Comparison of ENCODE assay signal across 8 cellular contexts in genomic region chrX:78139160-78140123, GRCh38. TPM values are rescaled to one million over a fixed set of nuclear protein-coding genes. Genes with fewer than 3 reads are reported as not detected.
DNase-seq lines count a peak whose midpoint lies in the region; ATAC-seq and TF ChIP-seq lines count a peak whose summit lies in the region.

Gene TAF9B, minus strand, starts transcription at chrX:78139650. Its CDS starts 39 bp downstream, at chrX:78139611.

- peak; percentile 98 for ATAC-seq in HG02642 (IDR thresholded peaks at IDR 0.05; ENCODE audit: poor library complexity, unreplicated experiment)
- peak; percentile 94 to 99 for ATAC-seq in upper lobe of left lung (ENCODE audit: low FRiP score in 2 of 2)

- H3K4me1 ChIP-seq in adipocyte (ENCODE audit: control insufficient read depth, insufficient read depth, low read length) (no peaks in the 10 kb centered on the region), upper lobe of left lung (no peaks in the 10 kb centered on the region)

- no peaks in the 10 kb centered on the region for H3K27me3 ChIP-seq in adipocyte (replicated peaks; ENCODE audit: control insufficient read depth, insufficient read depth, low read length)
- no peaks in the 10 kb centered on the region for H3K27me3 ChIP-seq in upper lobe of left lung

- peak within 1 kb of the TSS; percentile 77 to 90 (median 82) for H3K27ac ChIP-seq in upper lobe of left lung

- DNase-seq in NCI-H1105 treated with DMSO at 0.1 percent for 48 hours (lab: John Stamatoyannopoulos, UW) (peak; percentile 70), SW480 (ENCODE audit: low spot score) (peak; percentile 82), adipocyte (ENCODE audit: low read depth) (peak; percentile 87), cardiac septum (ENCODE audit: low spot score) (peak; percentile 92), posterior cingulate gyrus (peak; percentile 67 to 98 (median 82)), upper lobe of left lung (peak; percentile 83 to 94)

- H3K4me3 ChIP-seq in adipocyte (ENCODE audit: low read length), result peak within 1 kb of the TSS; percentile 88
- peak within 1 kb of the TSS; percentile 53 to 83 (median 67) for H3K4me3 ChIP-seq in upper lobe of left lung

- intact Hi-C loops in cardiac septum (cut with DNase I) (no loop called here), posterior cingulate gyrus (cut with DNase I) (no loop called here)

- peak; percentile 39 for TF ChIP-seq POLR2A in GM10847 (IDR thresholded peaks at IDR 0.05; ENCODE audit: extremely low read depth, insufficient read length)
- TF ChIP-seq POLR2A in upper lobe of left lung (IDR thresholded peaks at IDR 0.05), result peak in 3 of 4 donors; percentile 22 to 61 (median 30)

- H3K9ac ChIP-seq in adipocyte (ENCODE audit: low read length), result peak within 1 kb of the TSS; percentile 86

- H3K36me3 ChIP-seq in adipocyte (ENCODE audit: control insufficient read depth, insufficient read depth, low read length, severe bottlenecking) (no peaks in the 10 kb centered on the region), upper lobe of left lung (no peaks in the 10 kb centered on the region)

- H3K9me3 ChIP-seq in adipocyte (ENCODE audit: control insufficient read depth, low read length), result peaks cover 2% of the 10 kb centered on the region
- no peaks in the 10 kb centered on the region for H3K9me3 ChIP-seq in upper lobe of left lung

- no peak for TF ChIP-seq EP300 in upper lobe of left lung (IDR thresholded peaks at IDR 0.05)

- TF ChIP-seq CTCF in upper lobe of left lung (IDR thresholded peaks at IDR 0.05), result no peak

- 20 to 35% methylated on average over 2 to 59 of the region's 59 CpGs for WGBS in upper lobe of left lung, 2 donors

RNA-seq across cellular contexts. Expression of gene TAF9B, which starts in this region (rescaled TPM):
- total RNA-seq in cardiac septum (19.6 TPM), upper lobe of left lung (10 to 100 TPM in 4 of 6 donors, 1 to 10 TPM in 2; 2.4 to 14.3 (median 11.1) TPM)

Comparison
In these comparisons a context has a peak if more than half of its experiments do, and no peak if none do; other contexts are left out.
1. Peak in every context shown above with its lines: DNase-seq, ATAC-seq, H3K4me3 ChIP-seq and H3K27ac ChIP-seq.